Comparison of ENCODE assay signal across 8 cellular contexts in genomic region chr19:57389730-57390598, GRCh38. TPM values are rescaled to one million over a fixed set of nuclear protein-coding genes. Genes with fewer than 3 reads are reported as not detected.
DNase-seq lines count a peak whose midpoint lies in the region; FAIRE-seq and TF ChIP-seq lines count a peak whose summit lies in the region.

Gene ZNF548 (plus strand): TSS chr19:57389854. CDS start chr19:57390100, 246 bp downstream.

- H3K4me1 Mint-ChIP-seq in nephron = peaks cover 21% of the 10 kb centered on the region
- H3K4me1 Mint-ChIP-seq in stimulated activated naive CD8-positive, alpha-beta T cell treated with anti-CD3 and anti-CD28 coated beads, Interleukin-15, Interleukin-2, amounts not matched to agents 100 ng/mL and 50 ng/mL, for 24 hours (ENCODE audit: low read depth) = peaks cover 46% of the 10 kb centered on the region

- DNase-seq in H54 (ENCODE audit: insufficient read length, low spot score) (peak; percentile 94), M059J (ENCODE audit: low read depth) (peak; percentile 99), SHP77 (lab: John Stamatoyannopoulos, UW) (peak; percentile 97 to 98), fibroblast of pulmonary artery (ENCODE audit: low read depth) (peak; percentile 100)
- peak; percentile 91 for DNase-seq in activated effector memory CD4-positive, alpha-beta T cell treated with Interleukin-2 at 50 U/mL for 16 hours

- no peaks in the 10 kb centered on the region for H3K36me3 ChIP-seq in ES-I3 (ENCODE audit: insufficient read depth, low read length)

- peak within 1 kb of the TSS; percentile 92 to 100 (median 97) for H3K4me3 Mint-ChIP-seq in nephron
- H3K4me3 Mint-ChIP-seq in stimulated activated naive CD8-positive, alpha-beta T cell treated with anti-CD3 and anti-CD28 coated beads, Interleukin-15, Interleukin-2, amounts not matched to agents 100 ng/mL and 50 ng/mL, for 24 hours = peak within 1 kb of the TSS; percentile 95

- no peaks in the 10 kb centered on the region for H3K4me1 ChIP-seq in ES-I3 (ENCODE audit: insufficient read depth, low read length)

- peaks cover 19% of the 10 kb centered on the region for H3K9me3 Mint-ChIP-seq in nephron
- H3K9me3 Mint-ChIP-seq in stimulated activated naive CD8-positive, alpha-beta T cell treated with anti-CD3 and anti-CD28 coated beads, Interleukin-15, Interleukin-2, amounts not matched to agents 100 ng/mL and 50 ng/mL, for 24 hours = peaks cover 29% of the 10 kb centered on the region

- H3K36me3 Mint-ChIP-seq in nephron (ENCODE audit: low read depth) = peaks cover 49% of the 10 kb centered on the region
- peaks cover 26% of the 10 kb centered on the region for H3K36me3 Mint-ChIP-seq in stimulated activated naive CD8-positive, alpha-beta T cell treated with anti-CD3 and anti-CD28 coated beads, Interleukin-15, Interleukin-2, amounts not matched to agents 100 ng/mL and 50 ng/mL, for 24 hours (ENCODE audit: low read depth)

- no peaks in the 10 kb centered on the region for H3K9me3 ChIP-seq in ES-I3 (ENCODE audit: control insufficient read depth, insufficient read depth, low read length)

- TF ChIP-seq POLR2A in H54 (IDR thresholded peaks at IDR 0.05; ENCODE audit: low read depth, low read length) = peak; percentile 74

- H3K27me3 Mint-ChIP-seq in nephron (ENCODE audit: low read depth) = no peaks in the 10 kb centered on the region
- no peaks in the 10 kb centered on the region for H3K27me3 Mint-ChIP-seq in stimulated activated naive CD8-positive, alpha-beta T cell treated with anti-CD3 and anti-CD28 coated beads, Interleukin-15, Interleukin-2, amounts not matched to agents 100 ng/mL and 50 ng/mL, for 24 hours

- TF ChIP-seq CTCF in fibroblast of pulmonary artery (IDR thresholded peaks at IDR 0.05; ENCODE audit: low read length, missing control alignments) (peak; percentile 22), nephron (IDR thresholded peaks at IDR 0.05; ENCODE audit: unreplicated experiment in 3 of 3) (peak; percentile 13 to 30 (median 20))

- H3K27ac Mint-ChIP-seq in nephron = peak within 1 kb of the TSS; percentile 95 to 98 (median 98)
- peak within 1 kb of the TSS; percentile 97 for H3K27ac Mint-ChIP-seq in stimulated activated naive CD8-positive, alpha-beta T cell treated with anti-CD3 and anti-CD28 coated beads, Interleukin-15, Interleukin-2, amounts not matched to agents 100 ng/mL and 50 ng/mL, for 24 hours

- H3K4me3 ChIP-seq in fibroblast of pulmonary artery (replicated peaks; ENCODE audit: low read depth, low read length) = peak within 1 kb of the TSS; percentile 98

- FAIRE-seq in H54 (lab: Jason Lieb, UNC) = peak; percentile 98

- H3K9ac ChIP-seq in ES-I3 (ENCODE audit: low read depth, low read length) = peak within 1 kb of the TSS; percentile 60

RNA-seq across cellular contexts. Expression of gene ZNF548, which starts in this region (rescaled TPM):
- total RNA-seq in M059J (2014; rRNA removed; shearing (Covaris generic)) = 13.6 and 21.9 TPM in 2 replicates

Comparison
In these comparisons a context has a peak if more than half of its experiments do, and no peak if none do; other contexts are left out.
1. Peak in every context shown above with its lines: DNase-seq and H3K4me3 ChIP-seq.